Comparison of ENCODE assay signal across 14 cellular contexts in the genomic region with DNA sequence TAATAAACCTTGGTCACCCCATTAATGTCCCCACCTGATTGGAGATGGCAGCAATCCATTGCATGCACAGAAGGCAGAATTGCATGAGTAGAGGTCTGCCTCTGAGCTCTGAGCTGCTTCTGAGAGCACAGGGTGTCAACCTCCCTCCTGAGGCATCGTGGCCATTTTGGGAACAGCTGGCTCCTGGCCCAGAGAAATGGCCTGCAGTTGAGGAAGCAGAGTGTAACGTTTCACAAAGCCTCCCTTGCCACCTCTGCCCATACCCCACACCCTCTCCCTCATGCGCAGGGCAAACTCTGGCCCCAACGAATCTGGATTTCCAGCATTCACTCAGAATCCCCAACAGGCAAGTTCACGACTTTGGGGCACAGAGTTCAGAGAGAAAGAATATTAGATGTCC.
DNase-seq lines count a peak whose midpoint lies in the region; ATAC-seq, FAIRE-seq and TF ChIP-seq lines count a peak whose summit lies in the region.
"Had no signal": no experiment of that assay in that cellular context is flagged by ENCODE, and none has a peak within 500 bp of the region (broad histone marks: within the 10 kb centered on the region; RNA-seq: fewer than 3 reads in every experiment).

No MANE protein-coding gene starts in this region.

- no peaks in the 10 kb centered on the region for H3K36me3 ChIP-seq in HepG2 (replicated peaks in 1 of 2; ENCODE audit: control insufficient read depth in 1 of 2, insufficient read depth in 2 of 2, low read length in 2 of 2)
- H3K36me3 ChIP-seq in right lobe of liver: no peaks in the 10 kb centered on the region
- H3K36me3 ChIP-seq in SJCRH30: no peaks in the 10 kb centered on the region
- H3K36me3 ChIP-seq in Peyer's patch: no peaks in the 10 kb centered on the region

- H3K27me3 ChIP-seq in HepG2 (ENCODE audit: control insufficient read depth in 1 of 2, insufficient read depth in 2 of 2, low read length in 2 of 2) (peaks cover 8 to 67% of the 10 kb centered on the region in 2 experiments; a peak in 4 of 5 replicates), right lobe of liver (no peaks in the 10 kb centered on the region), SJCRH30 (no peaks in the 10 kb centered on the region), Peyer's patch (no peaks in the 10 kb centered on the region)
- H3K27me3 ChIP-seq: body of pancreas had no signal

- no peaks in the 10 kb centered on the region for H4K20me1 ChIP-seq in HepG2 (ENCODE audit: insufficient read depth, low read length)

- intact Hi-C loops in HepG2 (cut with micrococcal nuclease; ENCODE audit: unreplicated experiment) (no loop called here), right lobe of liver (cut with DNase I) (loop anchor here in 1 of 2 donors (5.0 kb wide), 1 partner anchor 457 kb away; no protein-coding TSS in a partner anchor)

- WGBS in HepG2 (ENCODE audit: low lambda C conversion rate): 50% methylated on average over 3 of the region's 5 CpGs
- 48% methylated on average over 4 of the region's 5 CpGs for WGBS in right lobe of liver (ENCODE audit: insufficient coverage, low coverage, low lambda C conversion rate, missing lambda C conversion rate)

- no TSS peak for BruUV-seq in HepG2 (replicated peaks; lab: Mats Ljungman, UMichigan)

- H3K4me1 ChIP-seq in HepG2 (ENCODE audit: insufficient read depth, low read length) (peaks cover 40% of the 10 kb centered on the region), right lobe of liver (no peaks in the 10 kb centered on the region), SJCRH30 (no peaks in the 10 kb centered on the region), Peyer's patch (no peaks in the 10 kb centered on the region)

- H3K9me3 ChIP-seq in HepG2 (ENCODE audit: low read length) (no peaks in the 10 kb centered on the region), right lobe of liver (no peaks in the 10 kb centered on the region), SJCRH30 (replicated peaks) (no peaks in the 10 kb centered on the region), Peyer's patch (no peaks in the 10 kb centered on the region)
- H3K9me3 ChIP-seq: body of pancreas had no signal

- in situ Hi-C loops in HepG2 (cut with HindIII; ENCODE audit: extremely low pct_ligation_motif_present, low pct_unique_long_range_greater_than_20kb): no loop called here

- TF ChIP-seq CTCF in HepG2 (CRISPR knock-in tag; IDR thresholded peaks at IDR 0.05): no peak
- no peak for TF ChIP-seq CTCF in right lobe of liver (IDR thresholded peaks at IDR 0.05)
- TF ChIP-seq CTCF in Peyer's patch (IDR thresholded peaks at IDR 0.05): no peak

- H3K4me3 ChIP-seq in HepG2 (replicated peaks in 1 of 3; ENCODE audit: insufficient read depth in 1 of 3, low read depth in 2 of 3, low read length in 3 of 3): no peak overlapping the region
- H3K4me3 ChIP-seq in right lobe of liver: no peak overlapping the region
- peak overlapping the region; percentile 52 for H3K4me3 ChIP-seq in SJCRH30
- no peak overlapping the region for H3K4me3 ChIP-seq in Peyer's patch
- H3K4me3 ChIP-seq: body of pancreas had no signal

- TF ChIP-seq POLR2A in HepG2 (IDR thresholded peaks at IDR 0.05; ENCODE audit: insufficient read depth in 1 of 2, low read depth in 2 of 2, low read length in 2 of 2) (no peak), right lobe of liver (IDR thresholded peaks at IDR 0.05) (no peak), Peyer's patch (IDR thresholded peaks at IDR 0.05) (no peak)

- no peak overlapping the region for H2AFZ ChIP-seq in HepG2 (ENCODE audit: low read length)

- TF ChIP-seq EP300 in HepG2 (IDR thresholded peaks at IDR 0.05; ENCODE audit: low read depth in 2 of 2, low read length in 2 of 2) (no peak), HepG2 (CRISPR knock-in tag; IDR thresholded peaks at IDR 0.05; ENCODE audit: borderline replicate concordance) (no peak)

- POLR2A ChIA-PET in HepG2 (lab: Yijun Ruan, JAX): no interaction called here

- no peak overlapping the region for H3K9ac ChIP-seq in HepG2 (ENCODE audit: insufficient read depth, low read depth, low read length)

- no peak for TF ChIP-seq RAD21 in HepG2 (CRISPR knock-in tag; IDR thresholded peaks at IDR 0.05)

- ATAC-seq in HepG2 (no peak), right lobe of liver (no peak)

- no peak overlapping the region for H3K27ac ChIP-seq in HepG2 (ENCODE audit: extremely low read length, insufficient read depth, low read length)
- H3K27ac ChIP-seq in right lobe of liver: no peak overlapping the region
- no peak overlapping the region for H3K27ac ChIP-seq in SJCRH30
- no peak overlapping the region for H3K27ac ChIP-seq in Peyer's patch
- H3K27ac ChIP-seq: body of pancreas had no signal

- H3K79me2 ChIP-seq in HepG2 (ENCODE audit: insufficient read depth, low read length): no peaks in the 10 kb centered on the region

- H3K4me2 ChIP-seq in HepG2 (ENCODE audit: low read depth, low read length): 0 out of 2 replicates have a peak overlapping the region, but pooled peaks have one; percentile 59

- DNase-seq in HepG2 (ENCODE audit: low spot score) (no peak), right lobe of liver (no peak), SJCRH30 (peak; percentile 34 to 64), myocyte (ENCODE audit: low read depth) (peak; percentile 26), NOMO-1 treated with DMSO at 0.1 percent for 48 hours (lab: John Stamatoyannopoulos, UW; ENCODE audit: unreplicated experiment) (no peak), AG20443 (ENCODE audit: low spot score) (no peak), Peyer's patch (no peak)
- no peak for DNase-seq in activated T-cell treated with anti-CD3 and anti-CD28 coated beads, Interleukin-2, amount 50 U/mL, for 1 hour
- DNase-seq: activated effector memory CD4-positive, alpha-beta T cell treated with Interleukin-2 at 50 U/mL for 16 hours; CD4-positive, alpha-beta T cell; effector CD4-positive, alpha-beta T cell; T-helper 2 cell had no signal

- CTCF ChIA-PET in HepG2 (lab: Yijun Ruan, JAX; ENCODE audit: low intra/inter-chr PET ratio, low total read pairs): no interaction called here

- no peak for FAIRE-seq in HepG2 (lab: Jason Lieb, UNC)
- FAIRE-seq: islet of Langerhans had no signal

TF ChIP-seq in HepG2, 621 proteins besides CTCF, POLR2A, EP300 and RAD21 (continues in another document):
- no peak for TF ChIP-seq ZNF790 (CRISPR knock-in tag; IDR thresholded peaks at IDR 0.05; ENCODE audit: borderline replicate concordance)
- TF ChIP-seq, protein P1, sequence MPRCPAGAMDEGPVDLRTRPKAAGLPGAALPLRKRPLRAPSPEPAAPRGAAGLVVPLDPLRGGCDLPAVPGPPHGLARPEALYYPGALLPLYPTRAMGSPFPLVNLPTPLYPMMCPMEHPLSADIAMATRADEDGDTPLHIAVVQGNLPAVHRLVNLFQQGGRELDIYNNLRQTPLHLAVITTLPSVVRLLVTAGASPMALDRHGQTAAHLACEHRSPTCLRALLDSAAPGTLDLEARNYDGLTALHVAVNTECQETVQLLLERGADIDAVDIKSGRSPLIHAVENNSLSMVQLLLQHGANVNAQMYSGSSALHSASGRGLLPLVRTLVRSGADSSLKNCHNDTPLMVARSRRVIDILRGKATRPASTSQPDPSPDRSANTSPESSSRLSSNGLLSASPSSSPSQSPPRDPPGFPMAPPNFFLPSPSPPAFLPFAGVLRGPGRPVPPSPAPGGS (CRISPR knock-in tag; IDR thresholded peaks at IDR 0.05): no peak
- TF ChIP-seq, protein P2, sequence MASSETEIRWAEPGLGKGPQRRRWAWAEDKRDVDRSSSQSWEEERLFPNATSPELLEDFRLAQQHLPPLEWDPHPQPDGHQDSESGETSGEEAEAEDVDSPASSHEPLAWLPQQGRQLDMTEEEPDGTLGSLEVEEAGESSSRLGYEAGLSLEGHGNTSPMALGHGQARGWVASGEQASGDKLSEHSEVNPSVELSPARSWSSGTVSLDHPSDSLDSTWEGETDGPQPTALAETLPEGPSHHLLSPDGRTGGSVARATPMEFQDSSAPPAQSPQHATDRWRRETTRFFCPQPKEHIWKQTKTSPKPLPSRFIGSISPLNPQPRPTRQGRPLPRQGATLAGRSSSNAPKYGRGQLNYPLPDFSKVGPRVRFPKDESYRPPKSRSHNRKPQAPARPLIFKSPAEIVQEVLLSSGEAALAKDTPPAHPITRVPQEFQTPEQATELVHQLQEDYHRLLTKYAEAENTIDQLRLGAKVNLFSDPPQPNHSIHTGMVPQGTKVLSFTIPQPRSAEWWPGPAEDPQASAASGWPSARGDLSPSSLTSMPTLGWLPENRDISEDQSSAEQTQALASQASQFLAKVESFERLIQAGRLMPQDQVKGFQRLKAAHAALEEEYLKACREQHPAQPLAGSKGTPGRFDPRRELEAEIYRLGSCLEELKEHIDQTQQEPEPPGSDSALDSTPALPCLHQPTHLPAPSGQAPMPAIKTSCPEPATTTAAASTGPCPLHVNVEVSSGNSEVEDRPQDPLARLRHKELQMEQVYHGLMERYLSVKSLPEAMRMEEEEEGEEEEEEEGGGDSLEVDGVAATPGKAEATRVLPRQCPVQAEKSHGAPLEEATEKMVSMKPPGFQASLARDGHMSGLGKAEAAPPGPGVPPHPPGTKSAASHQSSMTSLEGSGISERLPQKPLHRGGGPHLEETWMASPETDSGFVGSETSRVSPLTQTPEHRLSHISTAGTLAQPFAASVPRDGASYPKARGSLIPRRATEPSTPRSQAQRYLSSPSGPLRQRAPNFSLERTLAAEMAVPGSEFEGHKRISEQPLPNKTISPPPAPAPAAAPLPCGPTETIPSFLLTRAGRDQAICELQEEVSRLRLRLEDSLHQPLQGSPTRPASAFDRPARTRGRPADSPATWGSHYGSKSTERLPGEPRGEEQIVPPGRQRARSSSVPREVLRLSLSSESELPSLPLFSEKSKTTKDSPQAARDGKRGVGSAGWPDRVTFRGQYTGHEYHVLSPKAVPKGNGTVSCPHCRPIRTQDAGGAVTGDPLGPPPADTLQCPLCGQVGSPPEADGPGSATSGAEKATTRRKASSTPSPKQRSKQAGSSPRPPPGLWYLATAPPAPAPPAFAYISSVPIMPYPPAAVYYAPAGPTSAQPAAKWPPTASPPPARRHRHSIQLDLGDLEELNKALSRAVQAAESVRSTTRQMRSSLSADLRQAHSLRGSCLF (CRISPR knock-in tag; IDR thresholded peaks at IDR 0.05; ENCODE audit: borderline replicate concordance): no peak
- no peak for TF ChIP-seq ZSCAN31 (CRISPR knock-in tag; IDR thresholded peaks at IDR 0.05; ENCODE audit: low read depth)
- no peak for TF ChIP-seq TFAP4 (IDR thresholded peaks at IDR 0.05; ENCODE audit: borderline replicate concordance, low read depth)
- no peak for TF ChIP-seq NCOA5 (CRISPR knock-in tag; IDR thresholded peaks at IDR 0.05)

Comparison
In these comparisons a context has a peak if more than half of its experiments do, and no peak if none do; other contexts are left out.
1. DNase-seq: peak in SJCRH30 (2 of 2) and myocyte (single experiment); none in HepG2 (single experiment), right lobe of liver (0 of 3), NOMO-1 treated with DMSO at 0.1 percent for 48 hours (single experiment), AG20443 (single experiment), activated T-cell treated with anti-CD3 and anti-CD28 coated beads, Interleukin-2, amount 50 U/mL, for 1 hour (single experiment) and Peyer's patch (0 of 3).